ENCODE assay signal across 1 cellular context in the genomic region with DNA sequence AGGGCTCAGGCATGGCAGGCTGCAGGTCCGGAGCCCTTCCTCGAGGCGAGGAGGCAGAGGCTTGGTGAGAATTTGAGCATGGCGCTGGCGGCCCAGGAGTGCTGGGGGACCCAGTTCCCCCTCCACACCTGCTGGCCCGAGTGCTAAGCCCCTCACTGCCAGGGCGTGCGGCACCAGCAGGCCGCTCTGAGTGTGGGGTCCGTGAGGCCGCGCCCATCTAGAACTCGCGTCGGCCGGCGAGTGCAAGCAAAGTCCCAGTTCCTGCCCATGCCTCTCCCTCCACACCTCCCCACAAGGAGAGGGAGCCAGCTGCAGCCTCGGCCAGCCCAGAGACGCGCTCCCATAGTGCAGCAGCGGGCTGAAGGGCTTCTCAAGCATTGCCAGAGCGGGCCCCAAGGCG.
A peak's percentile ranks its signal among the peaks of the same experiment; 100 is the strongest.
TF ChIP-seq lines count a peak whose summit lies in the region.

No MANE protein-coding gene starts in this region.

TF ChIP-seq in HepG2, 621 proteins besides CTCF, POLR2A, EP300 and RAD21 (continued from another document):
- TF ChIP-seq, protein P1, sequence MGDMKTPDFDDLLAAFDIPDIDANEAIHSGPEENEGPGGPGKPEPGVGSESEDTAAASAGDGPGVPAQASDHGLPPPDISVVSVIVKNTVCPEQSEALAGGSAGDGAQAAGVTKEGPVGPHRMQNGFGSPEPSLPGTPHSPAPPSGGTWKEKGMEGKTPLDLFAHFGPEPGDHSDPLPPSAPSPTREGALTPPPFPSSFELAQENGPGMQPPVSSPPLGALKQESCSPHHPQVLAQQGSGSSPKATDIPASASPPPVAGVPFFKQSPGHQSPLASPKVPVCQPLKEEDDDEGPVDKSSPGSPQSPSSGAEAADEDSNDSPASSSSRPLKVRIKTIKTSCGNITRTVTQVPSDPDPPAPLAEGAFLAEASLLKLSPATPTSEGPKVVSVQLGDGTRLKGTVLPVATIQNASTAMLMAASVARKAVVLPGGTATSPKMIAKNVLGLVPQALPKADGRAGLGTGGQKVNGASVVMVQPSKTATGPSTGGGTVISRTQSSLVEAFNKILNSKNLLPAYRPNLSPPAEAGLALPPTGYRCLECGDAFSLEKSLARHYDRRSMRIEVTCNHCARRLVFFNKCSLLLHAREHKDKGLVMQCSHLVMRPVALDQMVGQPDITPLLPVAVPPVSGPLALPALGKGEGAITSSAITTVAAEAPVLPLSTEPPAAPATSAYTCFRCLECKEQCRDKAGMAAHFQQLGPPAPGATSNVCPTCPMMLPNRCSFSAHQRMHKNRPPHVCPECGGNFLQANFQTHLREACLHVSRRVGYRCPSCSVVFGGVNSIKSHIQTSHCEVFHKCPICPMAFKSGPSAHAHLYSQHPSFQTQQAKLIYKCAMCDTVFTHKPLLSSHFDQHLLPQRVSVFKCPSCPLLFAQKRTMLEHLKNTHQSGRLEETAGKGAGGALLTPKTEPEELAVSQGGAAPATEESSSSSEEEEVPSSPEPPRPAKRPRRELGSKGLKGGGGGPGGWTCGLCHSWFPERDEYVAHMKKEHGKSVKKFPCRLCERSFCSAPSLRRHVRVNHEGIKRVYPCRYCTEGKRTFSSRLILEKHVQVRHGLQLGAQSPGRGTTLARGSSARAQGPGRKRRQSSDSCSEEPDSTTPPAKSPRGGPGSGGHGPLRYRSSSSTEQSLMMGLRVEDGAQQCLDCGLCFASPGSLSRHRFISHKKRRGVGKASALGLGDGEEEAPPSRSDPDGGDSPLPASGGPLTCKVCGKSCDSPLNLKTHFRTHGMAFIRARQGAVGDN (CRISPR knock-in tag; IDR thresholded peaks at IDR 0.05), result peak; percentile 62; the same call in 1 of the 2 replicates
- no peak for TF ChIP-seq MEF2D (CRISPR knock-in tag; IDR thresholded peaks at IDR 0.05)
- TF ChIP-seq ZNF776 (CRISPR knock-in tag; IDR thresholded peaks at IDR 0.05), result no peak
- peak; percentile 83; the same call in 1 of the 2 replicates for TF ChIP-seq ZBTB38 (CRISPR knock-in tag; IDR thresholded peaks at IDR 0.05)
- peak; percentile 27 for TF ChIP-seq ZNF883 (CRISPR knock-in tag; IDR thresholded peaks at IDR 0.05; ENCODE audit: not compliant biosample characterization)
- TF ChIP-seq, protein P2, sequence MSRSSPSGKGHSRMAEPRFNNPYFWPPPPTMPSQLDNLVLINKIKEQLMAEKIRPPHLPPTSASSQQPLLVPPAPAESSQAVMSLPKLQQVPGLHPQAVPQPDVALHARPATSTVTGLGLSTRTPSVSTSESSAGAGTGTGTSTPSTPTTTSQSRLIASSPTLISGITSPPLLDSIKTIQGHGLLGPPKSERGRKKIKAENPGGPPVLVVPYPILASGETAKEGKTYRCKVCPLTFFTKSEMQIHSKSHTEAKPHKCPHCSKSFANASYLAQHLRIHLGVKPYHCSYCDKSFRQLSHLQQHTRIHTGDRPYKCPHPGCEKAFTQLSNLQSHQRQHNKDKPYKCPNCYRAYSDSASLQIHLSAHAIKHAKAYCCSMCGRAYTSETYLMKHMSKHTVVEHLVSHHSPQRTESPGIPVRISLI (CRISPR knock-in tag; IDR thresholded peaks at IDR 0.05; ENCODE audit: borderline replicate concordance), result no peak
- TF ChIP-seq CBX2 (IDR thresholded peaks at IDR 0.05; ENCODE audit: low read depth, low read length), result no peak
- no peak for TF ChIP-seq CBX2 (CRISPR knock-in tag; IDR thresholded peaks at IDR 0.05; ENCODE audit: low read depth)
- TF ChIP-seq, protein P3, sequence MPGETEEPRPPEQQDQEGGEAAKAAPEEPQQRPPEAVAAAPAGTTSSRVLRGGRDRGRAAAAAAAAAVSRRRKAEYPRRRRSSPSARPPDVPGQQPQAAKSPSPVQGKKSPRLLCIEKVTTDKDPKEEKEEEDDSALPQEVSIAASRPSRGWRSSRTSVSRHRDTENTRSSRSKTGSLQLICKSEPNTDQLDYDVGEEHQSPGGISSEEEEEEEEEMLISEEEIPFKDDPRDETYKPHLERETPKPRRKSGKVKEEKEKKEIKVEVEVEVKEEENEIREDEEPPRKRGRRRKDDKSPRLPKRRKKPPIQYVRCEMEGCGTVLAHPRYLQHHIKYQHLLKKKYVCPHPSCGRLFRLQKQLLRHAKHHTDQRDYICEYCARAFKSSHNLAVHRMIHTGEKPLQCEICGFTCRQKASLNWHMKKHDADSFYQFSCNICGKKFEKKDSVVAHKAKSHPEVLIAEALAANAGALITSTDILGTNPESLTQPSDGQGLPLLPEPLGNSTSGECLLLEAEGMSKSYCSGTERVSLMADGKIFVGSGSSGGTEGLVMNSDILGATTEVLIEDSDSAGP (CRISPR knock-in tag; IDR thresholded peaks at IDR 0.05; ENCODE audit: borderline replicate concordance), result peak; percentile 52; the same call in 1 of the 2 replicates
- TF ChIP-seq, protein P4, sequence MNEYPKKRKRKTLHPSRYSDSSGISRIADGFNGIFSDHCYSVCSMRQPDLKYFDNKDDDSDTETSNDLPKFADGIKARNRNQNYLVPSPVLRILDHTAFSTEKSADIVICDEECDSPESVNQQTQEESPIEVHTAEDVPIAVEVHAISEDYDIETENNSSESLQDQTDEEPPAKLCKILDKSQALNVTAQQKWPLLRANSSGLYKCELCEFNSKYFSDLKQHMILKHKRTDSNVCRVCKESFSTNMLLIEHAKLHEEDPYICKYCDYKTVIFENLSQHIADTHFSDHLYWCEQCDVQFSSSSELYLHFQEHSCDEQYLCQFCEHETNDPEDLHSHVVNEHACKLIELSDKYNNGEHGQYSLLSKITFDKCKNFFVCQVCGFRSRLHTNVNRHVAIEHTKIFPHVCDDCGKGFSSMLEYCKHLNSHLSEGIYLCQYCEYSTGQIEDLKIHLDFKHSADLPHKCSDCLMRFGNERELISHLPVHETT (CRISPR knock-in tag; conservative IDR thresholded peaks at IDR 0.05), result no peak
- TF ChIP-seq ZNF598 (CRISPR knock-in tag; IDR thresholded peaks at IDR 0.05; ENCODE audit: borderline replicate concordance), result peak; percentile 34; the same call in 1 of the 2 replicates
- TF ChIP-seq GATAD2A (CRISPR knock-in tag; IDR thresholded peaks at IDR 0.05), result no peak
- no peak for TF ChIP-seq AGO1 (IDR thresholded peaks at IDR 0.05; ENCODE audit: low read depth, low read length, poor library complexity, severe bottlenecking)
